ENCODE assay signal across 8 cellular contexts in genomic region chr9:20941177-20941690, GRCh38.
DNase-seq lines count a peak whose midpoint lies in the region; ATAC-seq and TF ChIP-seq lines count a peak whose summit lies in the region.

No MANE protein-coding gene starts in this region.

- H4K20me1 ChIP-seq in MM.1S (ENCODE audit: insufficient read depth, low read length), result no peaks in the 10 kb centered on the region

- H3K9me2 ChIP-seq in MM.1S (replicated peaks; ENCODE audit: insufficient read depth, low read length), result no peaks in the 10 kb centered on the region

- H3F3A ChIP-seq in MM.1S (ENCODE audit: insufficient read depth, low read length), result no peaks in the 10 kb centered on the region

- ATAC-seq in Right ventricle myocardium superior (ENCODE audit: poor library complexity), result peak; percentile 92

- intact Hi-C loops in Right ventricle myocardium superior (cut with DNase I), result loop anchor here (2.0 to 10.0 kb wide), 4 partner anchors 164 to 1014 kb away; partner anchors contain the start of gene MLLT3

- no peak overlapping the region for H3K4me3 ChIP-seq in HFF-Myc (replicated peaks; ENCODE audit: low read depth, low read length)
- no peak overlapping the region for H3K4me3 ChIP-seq in MM.1S (ENCODE audit: low read length)
- no peak overlapping the region for H3K4me3 ChIP-seq in SJCRH30

- H3K4me1 ChIP-seq in MM.1S (ENCODE audit: low read length), result no peaks in the 10 kb centered on the region; the same call in 1 of the 2 replicates
- no peaks in the 10 kb centered on the region for H3K4me1 ChIP-seq in SJCRH30

- no peaks in the 10 kb centered on the region for H3K79me2 ChIP-seq in MM.1S (ENCODE audit: low read length)

- 0 out of 2 replicates have a peak overlapping the region, but pooled peaks have one; percentile 27 for H3K4me2 ChIP-seq in MM.1S (ENCODE audit: low read depth, low read length)

- H3K9me3 ChIP-seq in MM.1S (replicated peaks; ENCODE audit: insufficient read depth, low read length) (no peaks in the 10 kb centered on the region), SJCRH30 (replicated peaks) (no peaks in the 10 kb centered on the region)

- DNase-seq in HFF-Myc (ENCODE audit: extremely low read depth, low read depth) (peak; percentile 61), MM.1S (peak; percentile 63), SJCRH30 (peak; percentile 48 to 82), Right ventricle myocardium superior (peak; percentile 57), renal cortical epithelial cell (ENCODE audit: low read depth) (peak; percentile 67), 8988T (no peak)
- peak; percentile 63 for DNase-seq in activated naive CD4-positive, alpha-beta T cell treated with anti-CD3 and anti-CD28 coated beads, Interleukin-2, amount 10 ng/mL, durations not matched to agents 7 days and 5 days

- peak; percentile 80 for TF ChIP-seq CTCF in GM12872 (IDR thresholded peaks at IDR 0.05; ENCODE audit: insufficient read depth, low read depth, low read length)
- TF ChIP-seq CTCF in HFF-Myc (IDR thresholded peaks at IDR 0.05; ENCODE audit: low read depth, low read length, missing control alignments), result peak; percentile 80
- peak; percentile 65 for TF ChIP-seq CTCF in MM.1S (IDR thresholded peaks at IDR 0.05; ENCODE audit: low read length)

- CTCF ChIA-PET in activated naive CD4-positive, alpha-beta T cell treated with anti-CD3 and anti-CD28 coated beads, Interleukin-2, amount 10 ng/mL, durations not matched to agents 7 days and 5 days (lab: Charles Lee), result interaction anchor here (0.7 to 3.6 kb wide), 26 partner anchors 13 to 1477 kb away, joined by 3 to 32 read pairs (median 4); partner anchors contain the start of gene MLLT3

- no peaks in the 10 kb centered on the region for H3K27me3 Mint-ChIP-seq in activated naive CD4-positive, alpha-beta T cell treated with anti-CD3 and anti-CD28 coated beads, Interleukin-2, amount 10 ng/mL, durations not matched to agents 7 days and 5 days

- H3K36me3 ChIP-seq in MM.1S (replicated peaks; ENCODE audit: insufficient read depth, low read length) (no peaks in the 10 kb centered on the region), SJCRH30 (no peaks in the 10 kb centered on the region)

- no peak overlapping the region for H3K27ac ChIP-seq in MM.1S (ENCODE audit: low read length)
- H3K27ac ChIP-seq in SJCRH30, result no peak overlapping the region

- H3K27ac Mint-ChIP-seq in activated naive CD4-positive, alpha-beta T cell treated with anti-CD3 and anti-CD28 coated beads, Interleukin-2, amount 10 ng/mL, durations not matched to agents 7 days and 5 days, result no peak overlapping the region

- H3K4me1 Mint-ChIP-seq in activated naive CD4-positive, alpha-beta T cell treated with anti-CD3 and anti-CD28 coated beads, Interleukin-2, amount 10 ng/mL, durations not matched to agents 7 days and 5 days, result peaks cover 7% of the 10 kb centered on the region

- no peaks in the 10 kb centered on the region for H3K9me3 Mint-ChIP-seq in activated naive CD4-positive, alpha-beta T cell treated with anti-CD3 and anti-CD28 coated beads, Interleukin-2, amount 10 ng/mL, durations not matched to agents 7 days and 5 days

- H3K9ac ChIP-seq in MM.1S (ENCODE audit: low read length), result no peak overlapping the region

- no peaks in the 10 kb centered on the region for H3K27me3 ChIP-seq in MM.1S (replicated peaks; ENCODE audit: insufficient read depth, low read length)
- no peaks in the 10 kb centered on the region for H3K27me3 ChIP-seq in SJCRH30

- no peak overlapping the region for H3K4me3 Mint-ChIP-seq in activated naive CD4-positive, alpha-beta T cell treated with anti-CD3 and anti-CD28 coated beads, Interleukin-2, amount 10 ng/mL, durations not matched to agents 7 days and 5 days

- H3K36me3 Mint-ChIP-seq in activated naive CD4-positive, alpha-beta T cell treated with anti-CD3 and anti-CD28 coated beads, Interleukin-2, amount 10 ng/mL, durations not matched to agents 7 days and 5 days, result peaks cover 6% of the 10 kb centered on the region

- H2AFZ ChIP-seq in MM.1S (ENCODE audit: low read length), result no peak overlapping the region
